ENCODE assay signal across 13 cellular contexts in genomic region chr1:156709031-156709430, GRCh38. TPM values are rescaled to one million over a fixed set of nuclear protein-coding genes. Genes with fewer than 3 reads are reported as not detected.
DNase-seq lines count a peak whose midpoint lies in the region; ATAC-seq and TF ChIP-seq lines count a peak whose summit lies in the region.
"Had no signal": no experiment of that assay in that cellular context is flagged by ENCODE, and none has a peak within 500 bp of the region (broad histone marks: within the 10 kb centered on the region; RNA-seq: fewer than 3 reads in every experiment).

No MANE protein-coding gene starts in this region.

- no peaks in the 10 kb centered on the region for H3K9me2 ChIP-seq in PC-9 (ENCODE audit: insufficient read depth)

- CTCF ChIA-PET in PC-9 (lab: Charles Lee) = interaction anchor here (3.8 to 8.4 kb wide), 2 partner anchors 17 to 19 kb away, joined by 21 to 109 read pairs; no protein-coding TSS in a partner anchor

- H2AFZ ChIP-seq in PC-9 (no peak overlapping the region), neuronal stem cell (ENCODE audit: low read length) (no peak overlapping the region)

- BruUV-seq in PC-9 (replicated peaks; lab: Mats Ljungman, UMichigan) = no TSS peak

- H3K36me3 Mint-ChIP-seq in CD4-positive, CD25-positive, alpha-beta regulatory T cell = no peaks in the 10 kb centered on the region
- no peaks in the 10 kb centered on the region for H3K36me3 Mint-ChIP-seq in natural killer cell
- H3K36me3 Mint-ChIP-seq: immature natural killer cell had no signal

- H3K9ac ChIP-seq in neuronal stem cell (ENCODE audit: low read depth, low read length, poor library complexity) = no peak overlapping the region

- H3K4me2 ChIP-seq in PC-9 (0 out of 2 replicates have a peak overlapping the region, but pooled peaks have one; percentile 27), neuronal stem cell (ENCODE audit: insufficient read depth, low read length, poor library complexity, severe bottlenecking) (no peak overlapping the region)

- intact Hi-C loops in PC-9 (cut with micrococcal nuclease; ENCODE audit: unreplicated experiment) = no loop called here
- intact Hi-C loops in esophagus squamous epithelium (cut with DNase I) = no loop called here
- intact Hi-C loops in natural killer cell (cut with micrococcal nuclease) = no loop called here

- TF ChIP-seq CTCF in PC-9 (conservative IDR thresholded peaks at IDR 0.05) = no peak
- TF ChIP-seq CTCF in esophagus squamous epithelium (IDR thresholded peaks at IDR 0.05) = no peak
- no peak for TF ChIP-seq CTCF in natural killer cell (IDR thresholded peaks at IDR 0.05)

- peaks cover 24% of the 10 kb centered on the region for H3K27me3 Mint-ChIP-seq in CD4-positive, CD25-positive, alpha-beta regulatory T cell
- peaks cover 7 to 12% of the 10 kb centered on the region in 2 donors for H3K27me3 Mint-ChIP-seq in natural killer cell (ENCODE audit: low read depth in 2 of 2)

- H3K79me2 ChIP-seq in PC-9 (ENCODE audit: low read depth) = peaks cover 7% of the 10 kb centered on the region

- POLR2A ChIA-PET in PC-9 (lab: Charles Lee; ENCODE audit: unreplicated experiment) = interaction anchor here (0.6 kb wide), 1 partner anchor 44 kb away, joined by 4 read pairs; no protein-coding TSS in a partner anchor

- WGBS in esophagus squamous epithelium, 2 donors = 33 to 49% methylated on average over 4 of the region's 4 CpGs
- WGBS in neuronal stem cell (ENCODE audit: extremely low coverage in 2 of 2, insufficient read length in 2 of 2, insufficient replicate concordance in 1 of 2), 2 donors = no CpG with 5 or more reads among the region's 4 CpGs

- no peak overlapping the region for H2BK120ac ChIP-seq in neuronal stem cell (ENCODE audit: low read depth, low read length)

- H3K4me1 ChIP-seq in CD4-positive, CD25-positive, alpha-beta regulatory T cell (ENCODE audit: control insufficient read depth, insufficient read depth, low read length, poor library complexity, severe bottlenecking) = peaks cover 31% of the 10 kb centered on the region
- peaks cover 64% of the 10 kb centered on the region for H3K4me1 ChIP-seq in PC-9 (replicated peaks; ENCODE audit: insufficient read depth)
- peaks cover 79 to 93% (median 88%) of the 10 kb centered on the region in 3 donors for H3K4me1 ChIP-seq in esophagus squamous epithelium
- H3K4me1 ChIP-seq in neuronal stem cell (ENCODE audit: control insufficient read depth in 2 of 2, insufficient read depth in 1 of 2, low read depth in 1 of 2, low read length in 2 of 2) = peaks cover 48 to 60% of the 10 kb centered on the region in 2 donors

- H3K27ac Mint-ChIP-seq in CD4-positive, CD25-positive, alpha-beta regulatory T cell = peak overlapping the region in 2 of 3 donors; percentile 28 to 74
- peak overlapping the region in 1 of 2 donors; percentile 4 for H3K27ac Mint-ChIP-seq in natural killer cell
- H3K27ac Mint-ChIP-seq: immature natural killer cell had no signal

- H4K91ac ChIP-seq in neuronal stem cell (ENCODE audit: low read depth, low read length, poor library complexity) = no peak overlapping the region

- H3K4ac ChIP-seq in neuronal stem cell (ENCODE audit: low read length) = no peak overlapping the region

- H2AK5ac ChIP-seq in neuronal stem cell (ENCODE audit: low read depth, low read length) = peak overlapping the region; percentile 22

- H3K79me1 ChIP-seq in neuronal stem cell (ENCODE audit: low read depth, low read length) = peaks cover 3% of the 10 kb centered on the region

- H3K9me3 Mint-ChIP-seq in CD4-positive, CD25-positive, alpha-beta regulatory T cell = no peaks in the 10 kb centered on the region
- H3K9me3 Mint-ChIP-seq in natural killer cell = no peaks in the 10 kb centered on the region
- H3K9me3 Mint-ChIP-seq: immature natural killer cell had no signal

- H3K27me3 ChIP-seq in CD4-positive, CD25-positive, alpha-beta regulatory T cell (ENCODE audit: control insufficient read depth, insufficient read depth, low read length) = peaks cover 6% of the 10 kb centered on the region
- H3K27me3 ChIP-seq in PC-9 (ENCODE audit: insufficient read depth, low read depth) = no peaks in the 10 kb centered on the region
- peaks cover 0 to 16% (median 0%) of the 10 kb centered on the region in 4 donors for H3K27me3 ChIP-seq in esophagus squamous epithelium
- H3K27me3 ChIP-seq in neuronal stem cell (ENCODE audit: control insufficient read depth in 3 of 3, insufficient read depth in 3 of 3, low read depth in 1 of 3, low read length in 3 of 3) = no peaks in the 10 kb centered on the region

- H3K27ac ChIP-seq in CD4-positive, CD25-positive, alpha-beta regulatory T cell (ENCODE audit: insufficient read depth, low read length, poor library complexity, severe bottlenecking) = no peak overlapping the region
- H3K27ac ChIP-seq in PC-9 (no peak overlapping the region), esophagus squamous epithelium (peak overlapping the region; percentile 5 to 84 (median 79)), neuronal stem cell (replicated peaks; ENCODE audit: low read length) (peak overlapping the region; percentile 92), substantia nigra (ENCODE audit: low read depth, low read length, poor library complexity, severe bottlenecking) (no peak overlapping the region)

- no peak for TF ChIP-seq POLR2A in esophagus squamous epithelium (IDR thresholded peaks at IDR 0.05)

- H3K4me1 Mint-ChIP-seq in CD4-positive, CD25-positive, alpha-beta regulatory T cell = peaks cover 0 to 36% (median 17%) of the 10 kb centered on the region in 4 donors
- H3K4me1 Mint-ChIP-seq in natural killer cell = peaks cover 18 to 33% of the 10 kb centered on the region in 2 donors

- DNase-seq in CD4-positive, CD25-positive, alpha-beta regulatory T cell = no peak
- no peak for DNase-seq in PC-9
- DNase-seq in esophagus squamous epithelium (lab: John Stamatoyannopoulos, UW) = no peak
- no peak for DNase-seq in neuronal stem cell (ENCODE audit: low spot score)
- DNase-seq in substantia nigra (lab: John Stamatoyannopoulos, UW) = no peak
- DNase-seq in cerebellum (ENCODE audit: low spot score) = no peak
- no peak for DNase-seq in natural killer cell
- no peak for DNase-seq in retina
- DNase-seq: activated naive CD4-positive, alpha-beta T cell treated with Interleukin-2 at 50 U/mL for 16 hours; effector memory CD4-positive, alpha-beta T cell; foreskin melanocyte; immature natural killer cell had no signal

- no peak overlapping the region for H3K4me3 ChIP-seq in CD4-positive, CD25-positive, alpha-beta regulatory T cell (ENCODE audit: low read depth, low read length)
- H3K4me3 ChIP-seq in PC-9 (no peak overlapping the region), esophagus squamous epithelium (no peak overlapping the region), neuronal stem cell (ENCODE audit: low read length in 2 of 2) (no peak overlapping the region)

- H3K9me3 ChIP-seq in CD4-positive, CD25-positive, alpha-beta regulatory T cell (ENCODE audit: control insufficient read depth in 2 of 2, low read length in 2 of 2) = no peaks in the 10 kb centered on the region
- H3K9me3 ChIP-seq in PC-9 (ENCODE audit: insufficient read depth, low read depth) (no peaks in the 10 kb centered on the region), esophagus squamous epithelium (no peaks in the 10 kb centered on the region), neuronal stem cell (replicated peaks in 1 of 2; ENCODE audit: control insufficient read depth in 2 of 2, insufficient read depth in 1 of 2, low read depth in 1 of 2, low read length in 2 of 2) (no peaks in the 10 kb centered on the region)

- H4K20me1 ChIP-seq in PC-9 (ENCODE audit: insufficient read depth) = no peaks in the 10 kb centered on the region

- H3K23ac ChIP-seq in neuronal stem cell (ENCODE audit: low read depth, low read length, poor library complexity) = no peak overlapping the region

- H3K36me3 ChIP-seq in CD4-positive, CD25-positive, alpha-beta regulatory T cell (ENCODE audit: control insufficient read depth, insufficient read depth, low read length) = no peaks in the 10 kb centered on the region
- no peaks in the 10 kb centered on the region for H3K36me3 ChIP-seq in PC-9 (ENCODE audit: low read depth)
- no peaks in the 10 kb centered on the region for H3K36me3 ChIP-seq in esophagus squamous epithelium
- no peaks in the 10 kb centered on the region for H3K36me3 ChIP-seq in neuronal stem cell (replicated peaks in 1 of 2; ENCODE audit: control insufficient read depth in 2 of 2, insufficient read depth in 2 of 2, low read length in 2 of 2)

- H2BK12ac ChIP-seq in neuronal stem cell (ENCODE audit: low read length) = no peak overlapping the region

- peak overlapping the region; percentile 3 for H2BK15ac ChIP-seq in neuronal stem cell (ENCODE audit: low read length)

- no peak for ATAC-seq in CD4-positive, CD25-positive, alpha-beta regulatory T cell (ENCODE audit: low read depth in 2 of 2)
- ATAC-seq in natural killer cell = no peak

- H2BK5ac ChIP-seq in neuronal stem cell (ENCODE audit: low read length) = no peak overlapping the region

- peak overlapping the region in 2 of 4 donors; percentile 36 to 69 for H3K4me3 Mint-ChIP-seq in CD4-positive, CD25-positive, alpha-beta regulatory T cell
- no peak overlapping the region for H3K4me3 Mint-ChIP-seq in natural killer cell
- H3K4me3 Mint-ChIP-seq: immature natural killer cell had no signal

- H3F3A ChIP-seq in PC-9 (ENCODE audit: insufficient read depth, low read depth) = peaks cover 38% of the 10 kb centered on the region

- H3K18ac ChIP-seq in neuronal stem cell (ENCODE audit: low read length) = peak overlapping the region; percentile 29

- no peak overlapping the region for H3K14ac ChIP-seq in neuronal stem cell (ENCODE audit: low read length)

- no peak overlapping the region for H4K8ac ChIP-seq in neuronal stem cell (ENCODE audit: low read depth, low read length)

RNA-seq across cellular contexts. Expression of gene CRABP2, which starts 3.6 kb away (rescaled TPM):
- total RNA-seq in CD4-positive, CD25-positive, alpha-beta regulatory T cell = 5.1 TPM
- polyA plus RNA-seq in CD4-positive, CD25-positive, alpha-beta regulatory T cell = not detected
- total RNA-seq in PC-9 (2021) = 142 and 286 TPM in 2 replicates
- total RNA-seq in esophagus squamous epithelium = 100 to 1,000 TPM; 149 to 916 (median 441) TPM
- polyA plus RNA-seq in neuronal stem cell (2013, experiment 1 of 2) = 479 TPM
- 474 TPM for polyA plus RNA-seq in neuronal stem cell (2013, experiment 2 of 2)
- 9.6 TPM for total RNA-seq in cerebellum
- total RNA-seq in natural killer cell = 1 to 10 TPM; 3.0 to 3.8 (median 3.0) TPM
- polyA plus RNA-seq: immature natural killer cell had no signal

RNA-seq across cellular contexts. Expression of gene METTL25B, which starts 19.2 kb away (rescaled TPM):
- total RNA-seq in CD4-positive, CD25-positive, alpha-beta regulatory T cell = 19.0 TPM
- 1 to 10 TPM; 4.3 to 8.7 (median 7.2) TPM for polyA plus RNA-seq in CD4-positive, CD25-positive, alpha-beta regulatory T cell
- total RNA-seq in PC-9 (2021) = 51.0 and 77.7 TPM in 2 replicates
- total RNA-seq in esophagus squamous epithelium = 10 to 100 TPM in 3 of 4 donors, 1 to 10 TPM in 1; 9.7 to 44.9 (median 17.6) TPM
- 48.9 TPM for polyA plus RNA-seq in neuronal stem cell (2013, experiment 1 of 2)
- 45.3 TPM for polyA plus RNA-seq in neuronal stem cell (2013, experiment 2 of 2)
- total RNA-seq in cerebellum = 7.9 TPM
- total RNA-seq in natural killer cell = 10 to 100 TPM; 23.5 to 25.3 (median 23.8) TPM

RNA-seq across cellular contexts. Expression of gene ISG20L2, which starts 19.5 kb away (rescaled TPM):
- 76.7 TPM for total RNA-seq in CD4-positive, CD25-positive, alpha-beta regulatory T cell
- polyA plus RNA-seq in CD4-positive, CD25-positive, alpha-beta regulatory T cell = 10 to 100 TPM; 15.8 to 17.8 (median 17.0) TPM
- total RNA-seq in PC-9 (2021) (25.4 and 33.2 TPM in 2 replicates), esophagus squamous epithelium (10 to 100 TPM; 22.3 to 32.8 (median 28.4) TPM), cerebellum (12.0 TPM), natural killer cell (10 to 100 TPM; 60.3 to 71.9 (median 68.7) TPM)
- 32.9 TPM for polyA plus RNA-seq in neuronal stem cell (2013, experiment 1 of 2)
- polyA plus RNA-seq in neuronal stem cell (2013, experiment 2 of 2) = 33.3 TPM

RNA-seq across cellular contexts. Expression of gene NES, which starts 31.8 kb away (rescaled TPM):
- 0.10 TPM for total RNA-seq in CD4-positive, CD25-positive, alpha-beta regulatory T cell
- polyA plus RNA-seq in CD4-positive, CD25-positive, alpha-beta regulatory T cell = not detected
- total RNA-seq in PC-9 (2021) = 6.8 and 7.0 TPM in 2 replicates
- 1 to 10 TPM; 3.5 to 8.0 (median 5.4) TPM for total RNA-seq in esophagus squamous epithelium
- 150 TPM for polyA plus RNA-seq in neuronal stem cell (2013, experiment 1 of 2)
- polyA plus RNA-seq in neuronal stem cell (2013, experiment 2 of 2) = 143 TPM
- 45.5 TPM for total RNA-seq in cerebellum
- not detected for total RNA-seq in natural killer cell
- total RNA-seq: OCI-LY7 had no signal
- polyA plus RNA-seq: immature natural killer cell had no signal

RNA-seq across cellular contexts. Expression of gene MRPL24, which starts 31.9 kb away (rescaled TPM):
- 18.2 TPM for total RNA-seq in CD4-positive, CD25-positive, alpha-beta regulatory T cell
- 10 to 100 TPM; 72.5 to 86.4 (median 79.3) TPM for polyA plus RNA-seq in CD4-positive, CD25-positive, alpha-beta regulatory T cell
- 74.1 and 85.3 TPM in 2 replicates for total RNA-seq in PC-9 (2021)
- 10 to 100 TPM; 39.5 to 45.8 (median 42.3) TPM for total RNA-seq in esophagus squamous epithelium
- 31.9 TPM for polyA plus RNA-seq in neuronal stem cell (2013, experiment 1 of 2)
- polyA plus RNA-seq in neuronal stem cell (2013, experiment 2 of 2) = 30.3 TPM
- 13.8 TPM for total RNA-seq in cerebellum
- 10 to 100 TPM; 15.9 to 19.7 (median 18.7) TPM for total RNA-seq in natural killer cell

Comparison
In these comparisons a context has a peak if more than half of its experiments do, and no peak if none do; other contexts are left out.
1. H3K27ac ChIP-seq: peak in esophagus squamous epithelium (4 of 4) and neuronal stem cell (single experiment); none in CD4-positive, CD25-positive, alpha-beta regulatory T cell (single experiment), PC-9 (single experiment) and substantia nigra (single experiment).
2. RNA of gene CRABP2, which starts 3.6 kb away (total RNA-seq): 149 to 916 TPM in esophagus squamous epithelium and 142 to 286 TPM in PC-9; 9.6 TPM in cerebellum (single experiment), 5.1 TPM in CD4-positive, CD25-positive, alpha-beta regulatory T cell (single experiment) and 3.0 to 3.8 TPM in natural killer cell; every median in the first group is over 10 times any median in the second.